ENCODE assay signal across 20 cellular contexts in the genomic region with DNA sequence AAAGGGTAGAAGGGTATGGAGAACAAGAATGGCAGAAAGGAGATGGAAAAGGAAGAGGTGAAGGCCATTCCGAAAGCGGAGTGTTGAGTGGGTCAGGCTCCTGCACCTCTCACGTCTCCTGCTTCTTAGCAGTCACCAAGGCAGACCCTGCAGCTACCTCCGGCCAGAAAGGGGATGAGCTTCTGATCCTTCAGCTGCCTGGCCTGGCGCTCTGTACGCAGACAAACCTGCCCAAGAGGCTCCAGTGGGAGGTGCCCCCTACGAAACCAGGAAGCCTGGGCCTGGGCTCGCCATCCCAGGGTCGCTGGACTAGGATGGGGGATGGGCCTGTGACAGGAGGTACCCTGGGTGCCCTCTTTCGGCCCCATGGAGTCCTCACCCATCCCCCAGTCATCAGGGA. TPM values are rescaled to one million over a fixed set of nuclear protein-coding genes. Genes with fewer than 3 reads are reported as not detected.
DNase-seq lines count a peak whose midpoint lies in the region; ATAC-seq, FAIRE-seq and TF ChIP-seq lines count a peak whose summit lies in the region.
"Had no signal": no experiment of that assay in that cellular context is flagged by ENCODE, and none has a peak within 500 bp of the region (broad histone marks: within the 10 kb centered on the region; RNA-seq: fewer than 3 reads in every experiment).

No MANE protein-coding gene starts in this region.

- POLR2A ChIA-PET in activated CD4-positive, alpha-beta memory T cell treated with anti-CD3 and anti-CD28 coated beads, Interleukin-2, amount 10 ng/mL, durations not matched to agents 7 days and 5 days (lab: Charles Lee), result no interaction called here
- POLR2A ChIA-PET in activated CD4-positive, alpha-beta memory T cell treated with anti-CD3 and anti-CD28 coated beads for 36 hours (lab: Charles Lee), result no interaction called here

- H4K8ac ChIP-seq in neuronal stem cell (ENCODE audit: low read depth, low read length), result no peak overlapping the region

- H4K20me1 ChIP-seq in astrocyte (ENCODE audit: insufficient read depth, low read length), result no peaks in the 10 kb centered on the region

- CTCF ChIA-PET in activated CD4-positive, alpha-beta memory T cell treated with anti-CD3 and anti-CD28 coated beads, Interleukin-2, amount 10 ng/mL, durations not matched to agents 7 days and 5 days (lab: Charles Lee), result interaction anchor here (1.2 to 17.9 kb wide), 5 partner anchors 8 to 442 kb away, joined by 3 to 779 read pairs (median 24); a partner anchor contains a TSS
- CTCF ChIA-PET in activated CD4-positive, alpha-beta memory T cell treated with anti-CD3 and anti-CD28 coated beads for 36 hours (lab: Charles Lee), result interaction anchor here (1.4 to 5.2 kb wide), 2 partner anchors 9 to 232 kb away, joined by 3 to 50 read pairs; no protein-coding TSS in a partner anchor

- intact Hi-C loops in activated CD4-positive, alpha-beta memory T cell treated with anti-CD3 and anti-CD28 coated beads for 36 hours (cut with micrococcal nuclease), result loop anchor here (10.0 kb wide), 1 partner anchor 362 kb away; no protein-coding TSS in a partner anchor

- no peak overlapping the region for H3K14ac ChIP-seq in neuronal stem cell (ENCODE audit: low read length)

- in situ Hi-C loops in G401 (cut with HindIII; ENCODE audit: low sequenced_read_pairs), result no loop called here

- H3K23ac ChIP-seq in neuronal stem cell (ENCODE audit: low read depth, low read length, poor library complexity), result peak overlapping the region; percentile 26

- TF ChIP-seq CTCF in astrocyte (IDR thresholded peaks at IDR 0.05; ENCODE audit: insufficient read depth, low read depth, low read length), result no peak

- no peak overlapping the region for H3K18ac ChIP-seq in neuronal stem cell (ENCODE audit: low read length)

- H3K79me2 ChIP-seq in astrocyte (ENCODE audit: insufficient read depth, low read length), result peaks cover 7% of the 10 kb centered on the region

- no peaks in the 10 kb centered on the region for H3K9me3 ChIP-seq in astrocyte (ENCODE audit: insufficient read depth, low read depth, low read length)
- no peaks in the 10 kb centered on the region for H3K9me3 ChIP-seq in neuronal stem cell (replicated peaks in 1 of 2; ENCODE audit: control insufficient read depth in 2 of 2, insufficient read depth in 1 of 2, low read depth in 1 of 2, low read length in 2 of 2)

- H3K27me3 ChIP-seq in astrocyte (ENCODE audit: insufficient read depth, low read length), result peaks cover 2% of the 10 kb centered on the region
- peaks cover 0 to 39% (median 0%) of the 10 kb centered on the region in 3 experiments for H3K27me3 ChIP-seq in neuronal stem cell (ENCODE audit: control insufficient read depth in 3 of 3, insufficient read depth in 3 of 3, low read depth in 1 of 3, low read length in 3 of 3)

- no peak for FAIRE-seq in astrocyte (lab: Jason Lieb, UNC)
- no peak for FAIRE-seq in urothelium cell line (lab: Jason Lieb, UNC)
- FAIRE-seq: GM12878, GM19239, K562 had no signal

- peak overlapping the region; percentile 28 for H3K27ac Mint-ChIP-seq in activated CD4-positive, alpha-beta memory T cell treated with anti-CD3 and anti-CD28 coated beads, Interleukin-2, amount 10 ng/mL, durations not matched to agents 7 days and 5 days
- no peak overlapping the region for H3K27ac Mint-ChIP-seq in activated CD4-positive, alpha-beta memory T cell treated with anti-CD3 and anti-CD28 coated beads for 36 hours
- H3K27ac Mint-ChIP-seq in astrocyte (ENCODE audit: unreplicated experiment), result no peak overlapping the region

- H2AFZ ChIP-seq in astrocyte (ENCODE audit: low read depth, low read length) (no peak overlapping the region), neuronal stem cell (ENCODE audit: low read length) (no peak overlapping the region)

- H2BK5ac ChIP-seq in neuronal stem cell (ENCODE audit: low read length), result no peak overlapping the region

- H3K4me1 Mint-ChIP-seq in activated CD4-positive, alpha-beta memory T cell treated with anti-CD3 and anti-CD28 coated beads, Interleukin-2, amount 10 ng/mL, durations not matched to agents 7 days and 5 days, result peaks cover 13% of the 10 kb centered on the region
- H3K4me1 Mint-ChIP-seq in activated CD4-positive, alpha-beta memory T cell treated with anti-CD3 and anti-CD28 coated beads for 36 hours (ENCODE audit: low read depth), result peaks cover 10% of the 10 kb centered on the region
- H3K4me1 Mint-ChIP-seq in astrocyte (ENCODE audit: low read depth, unreplicated experiment), result peaks cover 6% of the 10 kb centered on the region

- no peak overlapping the region for H3K27ac ChIP-seq in astrocyte (ENCODE audit: low read depth, low read length)
- H3K27ac ChIP-seq in neuronal stem cell (replicated peaks; ENCODE audit: low read length), result no peak overlapping the region
- H3K27ac ChIP-seq: 22Rv1, HL-60 had no signal

- H3K4me1 ChIP-seq in astrocyte (ENCODE audit: insufficient read depth, low read length), result peaks cover 12% of the 10 kb centered on the region
- H3K4me1 ChIP-seq in neuronal stem cell (ENCODE audit: control insufficient read depth in 2 of 2, insufficient read depth in 1 of 2, low read depth in 1 of 2, low read length in 2 of 2), result peaks cover 4 to 10% of the 10 kb centered on the region in 2 donors

- H3K9me3 Mint-ChIP-seq in activated CD4-positive, alpha-beta memory T cell treated with anti-CD3 and anti-CD28 coated beads, Interleukin-2, amount 10 ng/mL, durations not matched to agents 7 days and 5 days, result no peaks in the 10 kb centered on the region
- no peaks in the 10 kb centered on the region for H3K9me3 Mint-ChIP-seq in activated CD4-positive, alpha-beta memory T cell treated with anti-CD3 and anti-CD28 coated beads for 36 hours
- peaks cover 2% of the 10 kb centered on the region for H3K9me3 Mint-ChIP-seq in astrocyte (ENCODE audit: unreplicated experiment)
- H3K9me3 Mint-ChIP-seq: CD8-positive, alpha-beta memory T cell had no signal

- H3K4me3 ChIP-seq in astrocyte (ENCODE audit: insufficient read depth, low read depth, low read length) (no peak overlapping the region), neuronal stem cell (ENCODE audit: low read length in 2 of 2) (no peak overlapping the region)
- H3K4me3 ChIP-seq: GM12878, K562 had no signal

- no peak for DNase-seq in activated CD4-positive, alpha-beta memory T cell treated with anti-CD3 and anti-CD28 coated beads, Interleukin-2, amount 10 ng/mL, durations not matched to agents 7 days and 5 days
- no peak for DNase-seq in activated CD4-positive, alpha-beta memory T cell treated with anti-CD3 and anti-CD28 coated beads for 36 hours
- no peak for DNase-seq in astrocyte (ENCODE audit: low read depth)
- DNase-seq in neuronal stem cell (ENCODE audit: low spot score), result no peak
- peak; percentile 4 for DNase-seq in urothelium cell line (ENCODE audit: low spot score)
- DNase-seq in NCI-H2227 treated with DMSO at 0.1 percent for 48 hours (lab: John Stamatoyannopoulos, UW), result no peak
- DNase-seq in G401 (ENCODE audit: low spot score), result no peak
- DNase-seq: CD8-positive, alpha-beta memory T cell; DMS53 had no signal

- H2AK5ac ChIP-seq in neuronal stem cell (ENCODE audit: low read depth, low read length), result no peak overlapping the region

- H3K9ac ChIP-seq in astrocyte (ENCODE audit: low read length) (no peak overlapping the region), neuronal stem cell (ENCODE audit: low read depth, low read length, poor library complexity) (no peak overlapping the region)

- H3K36me3 ChIP-seq in astrocyte (ENCODE audit: insufficient read depth, low read length) (no peaks in the 10 kb centered on the region), neuronal stem cell (replicated peaks in 1 of 2; ENCODE audit: control insufficient read depth in 2 of 2, insufficient read depth in 2 of 2, low read length in 2 of 2) (no peaks in the 10 kb centered on the region)

- H2BK15ac ChIP-seq in neuronal stem cell (ENCODE audit: low read length), result no peak overlapping the region

- no peak overlapping the region for H2BK12ac ChIP-seq in neuronal stem cell (ENCODE audit: low read length)

- no peak overlapping the region for H4K91ac ChIP-seq in neuronal stem cell (ENCODE audit: low read depth, low read length, poor library complexity)

- H3K27me3 Mint-ChIP-seq in activated CD4-positive, alpha-beta memory T cell treated with anti-CD3 and anti-CD28 coated beads, Interleukin-2, amount 10 ng/mL, durations not matched to agents 7 days and 5 days, result peaks cover 1% of the 10 kb centered on the region
- H3K27me3 Mint-ChIP-seq in activated CD4-positive, alpha-beta memory T cell treated with anti-CD3 and anti-CD28 coated beads for 36 hours, result no peaks in the 10 kb centered on the region
- H3K27me3 Mint-ChIP-seq in astrocyte (ENCODE audit: low read depth, unreplicated experiment), result peaks cover 21% of the 10 kb centered on the region
- H3K27me3 Mint-ChIP-seq: CD8-positive, alpha-beta memory T cell had no signal

- WGBS in neuronal stem cell (ENCODE audit: extremely low coverage in 2 of 2, insufficient read length in 2 of 2, insufficient replicate concordance in 1 of 2), 2 donors, result no CpG with 5 or more reads among the region's 10 CpGs

- no peak overlapping the region for H2BK120ac ChIP-seq in neuronal stem cell (ENCODE audit: low read depth, low read length)

- H3K36me3 Mint-ChIP-seq in activated CD4-positive, alpha-beta memory T cell treated with anti-CD3 and anti-CD28 coated beads, Interleukin-2, amount 10 ng/mL, durations not matched to agents 7 days and 5 days (ENCODE audit: low read depth), result peaks cover 2% of the 10 kb centered on the region
- H3K36me3 Mint-ChIP-seq in activated CD4-positive, alpha-beta memory T cell treated with anti-CD3 and anti-CD28 coated beads for 36 hours, result no peaks in the 10 kb centered on the region
- H3K36me3 Mint-ChIP-seq in astrocyte (ENCODE audit: low read depth, unreplicated experiment), result no peaks in the 10 kb centered on the region
- H3K36me3 Mint-ChIP-seq: CD14-positive monocyte had no signal

- no peak for ATAC-seq in HG02759 (IDR thresholded peaks at IDR 0.05; ENCODE audit: unreplicated experiment)
- ATAC-seq: GM12878, HCT116, K562 had no signal

- no peaks in the 10 kb centered on the region for H3K79me1 ChIP-seq in neuronal stem cell (ENCODE audit: low read depth, low read length)

- no peak overlapping the region for H3K4ac ChIP-seq in neuronal stem cell (ENCODE audit: low read length)

- H3K4me2 ChIP-seq in astrocyte (ENCODE audit: low read length) (no peak overlapping the region), neuronal stem cell (ENCODE audit: insufficient read depth, low read length, poor library complexity, severe bottlenecking) (no peak overlapping the region)

- no peak overlapping the region for H3K4me3 Mint-ChIP-seq in activated CD4-positive, alpha-beta memory T cell treated with anti-CD3 and anti-CD28 coated beads, Interleukin-2, amount 10 ng/mL, durations not matched to agents 7 days and 5 days
- H3K4me3 Mint-ChIP-seq in activated CD4-positive, alpha-beta memory T cell treated with anti-CD3 and anti-CD28 coated beads for 36 hours, result no peak overlapping the region
- H3K4me3 Mint-ChIP-seq in astrocyte (ENCODE audit: unreplicated experiment), result peak overlapping the region; percentile 27
- H3K4me3 Mint-ChIP-seq: CD14-positive monocyte; CD8-positive, alpha-beta memory T cell had no signal

RNA-seq across cellular contexts. Expression of a gene that starts 3.0 kb away (rescaled TPM):
- total RNA-seq in activated CD4-positive, alpha-beta memory T cell treated with anti-CD3 and anti-CD28 coated beads, Interleukin-2, amount 10 ng/mL, durations not matched to agents 7 days and 5 days, result under 1 TPM in 1 of 2 experiments, not detected in 1; 0.53 TPM
- total RNA-seq in activated CD4-positive, alpha-beta memory T cell treated with anti-CD3 and anti-CD28 coated beads for 36 hours, result under 1 TPM in 1 of 2 experiments, not detected in 1; 0.15 TPM
- not detected in 2 replicates for total RNA-seq in astrocyte
- 0.28 TPM for polyA plus RNA-seq in neuronal stem cell (2013, experiment 1 of 2)
- 0.17 TPM for polyA plus RNA-seq in neuronal stem cell (2013, experiment 2 of 2)
- total RNA-seq in G401 (2014; rRNA removed; shearing (Covaris generic)), result not detected in 2 replicates
- total RNA-seq: A673, H4 had no signal
- polyA plus RNA-seq: BJ; CD8-positive, alpha-beta memory T cell had no signal

RNA-seq across cellular contexts. Expression of a gene that starts 5.8 kb away (rescaled TPM):
- total RNA-seq in activated CD4-positive, alpha-beta memory T cell treated with anti-CD3 and anti-CD28 coated beads, Interleukin-2, amount 10 ng/mL, durations not matched to agents 7 days and 5 days, result 1 to 10 TPM; 9.4 to 9.6 TPM
- total RNA-seq in activated CD4-positive, alpha-beta memory T cell treated with anti-CD3 and anti-CD28 coated beads for 36 hours, result 1 to 10 TPM; 9.2 to 9.9 TPM
- total RNA-seq in astrocyte, result 15.3 and 16.1 TPM in 2 replicates
- polyA plus RNA-seq in neuronal stem cell (2013, experiment 1 of 2), result 4.9 TPM
- 4.6 TPM for polyA plus RNA-seq in neuronal stem cell (2013, experiment 2 of 2)
- 6.8 and 8.9 TPM in 2 replicates for total RNA-seq in G401 (2014; rRNA removed; shearing (Covaris generic))

RNA-seq across cellular contexts. Expression of a gene that starts 33.1 kb away (rescaled TPM):
- total RNA-seq in activated CD4-positive, alpha-beta memory T cell treated with anti-CD3 and anti-CD28 coated beads, Interleukin-2, amount 10 ng/mL, durations not matched to agents 7 days and 5 days, result 1 to 10 TPM; 1.2 to 1.3 TPM
- total RNA-seq in activated CD4-positive, alpha-beta memory T cell treated with anti-CD3 and anti-CD28 coated beads for 36 hours, result 1 to 10 TPM; 1.8 to 2.2 TPM
- total RNA-seq in astrocyte, result 1.2 and 1.8 TPM in 2 replicates
- polyA plus RNA-seq in neuronal stem cell (2013, experiment 1 of 2), result 4.8 TPM
- 4.9 TPM for polyA plus RNA-seq in neuronal stem cell (2013, experiment 2 of 2)
- total RNA-seq in G401 (2014; rRNA removed; shearing (Covaris generic)), result 0.07 and 0.25 TPM in 2 replicates

RNA-seq across cellular contexts. Expression of a gene that starts 48.8 kb away (rescaled TPM):
- 10 to 100 TPM; 19.5 to 21.4 TPM for total RNA-seq in activated CD4-positive, alpha-beta memory T cell treated with anti-CD3 and anti-CD28 coated beads, Interleukin-2, amount 10 ng/mL, durations not matched to agents 7 days and 5 days
- 1 to 10 TPM; 6.6 to 8.7 TPM for total RNA-seq in activated CD4-positive, alpha-beta memory T cell treated with anti-CD3 and anti-CD28 coated beads for 36 hours
- 9.4 and 11.9 TPM in 2 replicates for total RNA-seq in astrocyte
- polyA plus RNA-seq in neuronal stem cell (2013, experiment 1 of 2), result 2.8 TPM
- polyA plus RNA-seq in neuronal stem cell (2013, experiment 2 of 2), result 2.6 TPM
- total RNA-seq in G401 (2014; rRNA removed; shearing (Covaris generic)), result 0.31 and 3.1 TPM in 2 replicates

RNA-seq across cellular contexts. Expression of a gene that starts 59.0 kb away (rescaled TPM):
- 1 to 10 TPM; 7.0 to 7.6 TPM for total RNA-seq in activated CD4-positive, alpha-beta memory T cell treated with anti-CD3 and anti-CD28 coated beads, Interleukin-2, amount 10 ng/mL, durations not matched to agents 7 days and 5 days
- total RNA-seq in activated CD4-positive, alpha-beta memory T cell treated with anti-CD3 and anti-CD28 coated beads for 36 hours, result 10 to 100 TPM; 10.7 to 11.1 TPM
- 5.5 and 6.2 TPM in 2 replicates for total RNA-seq in astrocyte
- polyA plus RNA-seq in neuronal stem cell (2013, experiment 1 of 2), result 11.1 TPM
- polyA plus RNA-seq in neuronal stem cell (2013, experiment 2 of 2), result 10.8 TPM
- 2.9 and 6.8 TPM in 2 replicates for total RNA-seq in G401 (2014; rRNA removed; shearing (Covaris generic))
